ENCODE assay signal across 9 cellular contexts in the genomic region with DNA sequence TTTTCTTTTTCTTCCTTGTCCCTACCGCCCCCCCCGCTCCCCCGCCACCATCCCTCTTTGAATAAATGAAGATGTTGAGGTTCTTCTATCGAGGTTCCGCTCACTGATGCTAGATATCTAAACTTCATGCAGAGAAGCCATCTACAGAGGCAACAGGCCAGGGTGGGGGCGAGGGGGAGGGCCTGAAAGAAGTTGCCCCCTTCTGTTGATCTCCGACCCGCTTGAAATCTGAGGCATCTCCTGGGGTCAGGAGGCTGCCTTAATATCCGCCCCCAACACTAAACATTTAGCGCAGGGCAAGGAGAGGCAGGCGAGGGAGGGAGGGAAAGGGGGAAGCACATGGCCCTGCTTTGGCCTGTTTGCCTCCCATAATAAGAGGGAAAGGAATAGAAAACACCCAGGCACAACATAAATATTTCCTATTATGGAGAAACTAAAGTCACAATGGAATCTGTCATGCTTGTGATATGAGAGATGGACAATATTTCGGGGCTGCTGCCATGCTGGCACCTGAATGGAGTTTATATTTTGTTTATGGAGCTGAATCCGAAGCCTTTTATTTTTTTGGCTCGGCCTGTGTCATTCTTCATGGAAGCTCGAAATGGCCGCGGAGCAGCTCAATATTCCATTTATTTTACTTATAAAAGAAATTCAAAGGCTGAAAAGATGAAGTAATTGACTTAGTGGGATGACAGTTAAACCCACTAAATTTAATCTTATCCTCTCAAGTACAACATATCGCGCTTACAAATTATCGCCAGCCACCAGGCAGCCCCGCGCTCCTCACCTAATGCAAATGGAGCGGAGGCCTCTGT.
DNase-seq lines count a peak whose midpoint lies in the region; ATAC-seq, FAIRE-seq and TF ChIP-seq lines count a peak whose summit lies in the region.
"Had no signal": no experiment of that assay in that cellular context is flagged by ENCODE, and none has a peak within 500 bp of the region (broad histone marks: within the 10 kb centered on the region; RNA-seq: fewer than 3 reads in every experiment).

No MANE protein-coding gene starts in this region.

- H3K36me3 ChIP-seq in bronchial epithelial cell (ENCODE audit: control insufficient read depth, insufficient read depth, low read length) (no peaks in the 10 kb centered on the region), upper lobe of right lung (no peaks in the 10 kb centered on the region)

- no peaks in the 10 kb centered on the region for H3K9me3 ChIP-seq in upper lobe of right lung

- POLR2A ChIA-PET in GM10248 (lab: Yijun Ruan, JAX) = no interaction called here

- H3K4me1 ChIP-seq in upper lobe of right lung = no peaks in the 10 kb centered on the region

- H3K4me1 Mint-ChIP-seq in activated naive CD4-positive, alpha-beta T cell treated with anti-CD3 and anti-CD28 coated beads, Interleukin-2, amount 50 U/mL, for 24 hours = no peaks in the 10 kb centered on the region
- peaks cover 15% of the 10 kb centered on the region for H3K4me1 Mint-ChIP-seq in mesothelial cell of epicardium

- H3K36me3 Mint-ChIP-seq in activated naive CD4-positive, alpha-beta T cell treated with anti-CD3 and anti-CD28 coated beads, Interleukin-2, amount 50 U/mL, for 24 hours = no peaks in the 10 kb centered on the region
- H3K36me3 Mint-ChIP-seq in mesothelial cell of epicardium = no peaks in the 10 kb centered on the region

- ATAC-seq in upper lobe of right lung (no peak), GM19452 (IDR thresholded peaks at IDR 0.05; ENCODE audit: unreplicated experiment) (no peak)

- CTCF ChIA-PET in GM10248 (lab: Yijun Ruan, JAX) = interaction anchor here (1.8 kb wide), 1 partner anchor 9 kb away, joined by 4 read pairs; no protein-coding TSS in a partner anchor

- no peaks in the 10 kb centered on the region for H3K27me3 Mint-ChIP-seq in activated naive CD4-positive, alpha-beta T cell treated with anti-CD3 and anti-CD28 coated beads, Interleukin-2, amount 50 U/mL, for 24 hours
- H3K27me3 Mint-ChIP-seq in mesothelial cell of epicardium (ENCODE audit: low read depth) = no peaks in the 10 kb centered on the region

- no peak for TF ChIP-seq CTCF in bronchial epithelial cell (IDR thresholded peaks at IDR 0.05; ENCODE audit: insufficient read depth, low read length, severe bottlenecking)
- no peak for TF ChIP-seq CTCF in mesothelial cell of epicardium (IDR thresholded peaks at IDR 0.05; ENCODE audit: unreplicated experiment)
- TF ChIP-seq CTCF in upper lobe of right lung (IDR thresholded peaks at IDR 0.05) = no peak
- TF ChIP-seq CTCF in GM10248 (IDR thresholded peaks at IDR 0.05; ENCODE audit: control extremely low read depth, extremely low read depth, low read depth, missing control alignments) = no peak

- peak overlapping the region; percentile 90 for H3K4me3 Mint-ChIP-seq in activated naive CD4-positive, alpha-beta T cell treated with anti-CD3 and anti-CD28 coated beads, Interleukin-2, amount 50 U/mL, for 24 hours
- H3K4me3 Mint-ChIP-seq in mesothelial cell of epicardium = peak overlapping the region; percentile 76

- intact Hi-C loops in upper lobe of right lung (cut with DNase I) = no loop called here

- H3K27me3 ChIP-seq in bronchial epithelial cell (ENCODE audit: control insufficient read depth, insufficient read depth, low read length) (no peaks in the 10 kb centered on the region), upper lobe of right lung (peaks cover 20% of the 10 kb centered on the region)

- H3K27ac ChIP-seq in upper lobe of right lung = no peak overlapping the region

- H3K9me3 Mint-ChIP-seq in activated naive CD4-positive, alpha-beta T cell treated with anti-CD3 and anti-CD28 coated beads, Interleukin-2, amount 50 U/mL, for 24 hours = no peaks in the 10 kb centered on the region
- no peaks in the 10 kb centered on the region for H3K9me3 Mint-ChIP-seq in mesothelial cell of epicardium

- peak overlapping the region; percentile 48 for H3K4me3 ChIP-seq in bronchial epithelial cell (ENCODE audit: low read depth, low read length)
- peak overlapping the region; percentile 62 for H3K4me3 ChIP-seq in upper lobe of right lung

- FAIRE-seq in bronchial epithelial cell (lab: Jason Lieb, UNC) = no peak

- peak overlapping the region; percentile 94 for H3K27ac Mint-ChIP-seq in activated naive CD4-positive, alpha-beta T cell treated with anti-CD3 and anti-CD28 coated beads, Interleukin-2, amount 50 U/mL, for 24 hours
- peak overlapping the region; percentile 94 for H3K27ac Mint-ChIP-seq in mesothelial cell of epicardium

- no peak for DNase-seq in activated naive CD4-positive, alpha-beta T cell treated with anti-CD3 and anti-CD28 coated beads, Interleukin-2, amount 50 U/mL, for 16 hours
- DNase-seq in bronchial epithelial cell (ENCODE audit: low read depth) (no peak), mesothelial cell of epicardium (ENCODE audit: low spot score in 2 of 2, unreplicated experiment in 2 of 2) (no peak), upper lobe of right lung (no peak), NCI-H1436 (lab: John Stamatoyannopoulos, UW) (no peak), GM10248 (ENCODE audit: extremely low spot score) (no peak)
- DNase-seq: DMS79 had no signal
